ENCODE assay signal across 1 cellular context in genomic region chr1:229563241-229563640, GRCh38.
TF ChIP-seq lines count a peak whose summit lies in the region.

No MANE protein-coding gene starts in this region.

TF ChIP-seq in K562, 482 proteins besides CTCF, POLR2A, EP300 and RAD21:
- TF ChIP-seq POLR2G (IDR thresholded peaks at IDR 0.05; ENCODE audit: low read depth, low read length) = no peak
- no peak for TF ChIP-seq FOXK2 (conservative IDR thresholded peaks at IDR 0.05 in 1 of 2, IDR thresholded peaks at IDR 0.05 in 1 of 2; ENCODE audit: low read depth in 2 of 2)
- no peak for TF ChIP-seq SIN3B (IDR thresholded peaks at IDR 0.05; ENCODE audit: low read depth)
- TF ChIP-seq SP2 (IDR thresholded peaks at IDR 0.05; ENCODE audit: extremely low read depth, low read depth, low read length, poor library complexity, severe bottlenecking) = no peak
- no peak for TF ChIP-seq ZBTB1 (CRISPR knock-in tag; IDR thresholded peaks at IDR 0.05; ENCODE audit: borderline replicate concordance, low read depth)
- TF ChIP-seq MEF2D (tag; conservative IDR thresholded peaks at IDR 0.05; ENCODE audit: low read depth) = no peak
- no peak for TF ChIP-seq CREBBP (IDR thresholded peaks at IDR 0.05; ENCODE audit: low read depth, low read length)
- TF ChIP-seq ZNF143 (CRISPR knock-in tag; IDR thresholded peaks at IDR 0.05) = no peak
- TF ChIP-seq E2F4 (CRISPR knock-in tag; IDR thresholded peaks at IDR 0.05; ENCODE audit: low read depth) = no peak
- no peak for TF ChIP-seq CSDE1 (IDR thresholded peaks at IDR 0.05)
- no peak for TF ChIP-seq NFE2L1 (tag; IDR thresholded peaks at IDR 0.05; ENCODE audit: borderline replicate concordance, low read depth)
- TF ChIP-seq ZNF518B (CRISPR knock-in tag; IDR thresholded peaks at IDR 0.05) = no peak
- no peak for TF ChIP-seq ZNF507 (tag; conservative IDR thresholded peaks at IDR 0.05)
- no peak for TF ChIP-seq CLOCK (CRISPR knock-in tag; IDR thresholded peaks at IDR 0.05; ENCODE audit: borderline replicate concordance)
- TF ChIP-seq ZNF318 (IDR thresholded peaks at IDR 0.05; ENCODE audit: borderline replicate concordance in 1 of 2, low read depth in 1 of 2) = no peak
- no peak for TF ChIP-seq FOXK1 (CRISPR knock-in tag; IDR thresholded peaks at IDR 0.05; ENCODE audit: borderline replicate concordance)
- TF ChIP-seq ZNF217 (CRISPR knock-in tag; IDR thresholded peaks at IDR 0.05) = no peak
- TF ChIP-seq ZNF121 (CRISPR knock-in tag; conservative IDR thresholded peaks at IDR 0.05) = no peak
